Comparison of ENCODE assay signal across 20 cellular contexts in the genomic region with DNA sequence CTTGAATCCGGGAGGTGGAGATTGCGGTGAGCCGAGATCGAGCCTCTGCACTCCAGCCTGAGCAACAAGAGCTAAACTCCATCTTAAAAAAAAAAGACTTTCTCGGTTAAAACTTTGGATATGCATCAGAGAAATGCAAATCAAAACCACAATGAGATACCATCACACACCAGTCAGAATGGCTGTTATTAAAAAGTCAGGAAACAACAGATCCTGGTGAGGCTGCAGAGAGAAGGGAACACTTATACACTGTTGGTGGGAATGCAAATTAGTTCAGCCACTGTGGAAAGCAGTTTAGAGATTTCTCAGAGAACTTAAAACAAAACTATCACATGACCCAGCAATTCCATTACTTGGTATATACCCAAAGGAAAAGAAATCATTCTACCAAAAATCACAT.
DNase-seq lines count a peak whose midpoint lies in the region; ATAC-seq, FAIRE-seq and TF ChIP-seq lines count a peak whose summit lies in the region.
"Had no signal": no experiment of that assay in that cellular context is flagged by ENCODE, and none has a peak within 500 bp of the region (broad histone marks: within the 10 kb centered on the region; RNA-seq: fewer than 3 reads in every experiment).

No MANE protein-coding gene starts in this region.

- H2AFZ ChIP-seq in ACC112 (ENCODE audit: low read length, unreplicated experiment) (peak overlapping the region; percentile 41), HepG2 (ENCODE audit: low read length) (no peak overlapping the region)

- no peaks in the 10 kb centered on the region for H3K36me3 ChIP-seq in ACC112 (ENCODE audit: insufficient read depth, low read length)
- H3K36me3 ChIP-seq in HepG2 (replicated peaks in 1 of 2; ENCODE audit: control insufficient read depth in 1 of 2, insufficient read depth in 2 of 2, low read length in 2 of 2) = no peaks in the 10 kb centered on the region
- H3K36me3 ChIP-seq: BLaER1, HAP-1 had no signal

- peaks cover 69% of the 10 kb centered on the region for H3K9me3 ChIP-seq in HepG2 (ENCODE audit: low read length)
- H3K9me3 ChIP-seq: A549, BLaER1, HAP-1 had no signal

- intact Hi-C loops in HepG2 (cut with micrococcal nuclease; ENCODE audit: unreplicated experiment) = no loop called here

- H3K4me3 Mint-ChIP-seq in HFFc6 = peak overlapping the region; percentile 58; the same call in 1 of the 2 replicates
- H3K4me3 Mint-ChIP-seq: CD14-positive monocyte; CD8-positive, alpha-beta T cell had no signal

- no peak overlapping the region for H3K27ac Mint-ChIP-seq in HFFc6
- H3K27ac Mint-ChIP-seq: CD14-positive monocyte; CD8-positive, alpha-beta T cell had no signal

- H3K4me2 ChIP-seq in HepG2 (ENCODE audit: low read depth, low read length) = no peak overlapping the region
- H3K4me2 ChIP-seq: A549, BLaER1 had no signal

- POLR2A ChIA-PET in HepG2 (lab: Yijun Ruan, JAX) = no interaction called here

- H3K27me3 ChIP-seq in ACC112 (ENCODE audit: insufficient read depth, low read length) (no peaks in the 10 kb centered on the region), HepG2 (ENCODE audit: control insufficient read depth in 1 of 2, insufficient read depth in 2 of 2, low read length in 2 of 2) (no peaks in the 10 kb centered on the region)
- H3K27me3 ChIP-seq: BLaER1 had no signal

- 42% methylated on average over 5 of the region's 5 CpGs for WGBS in HepG2 (ENCODE audit: low lambda C conversion rate)

- no peak overlapping the region for H3K9ac ChIP-seq in HepG2 (ENCODE audit: insufficient read depth, low read depth, low read length)
- H3K9ac ChIP-seq: BLaER1 had no signal

- H3K4me3 ChIP-seq in ACC112 (ENCODE audit: low read depth, low read length) (peak overlapping the region; percentile 61), HepG2 (replicated peaks in 1 of 3; ENCODE audit: insufficient read depth in 1 of 3, low read depth in 2 of 3, low read length in 3 of 3) (no peak overlapping the region)
- H3K4me3 ChIP-seq: A549, BLaER1, HAP-1, K562 had no signal

- H3K9me3 Mint-ChIP-seq in HFFc6 = no peaks in the 10 kb centered on the region; the same call in 1 of the 2 replicates
- H3K9me3 Mint-ChIP-seq: CD8-positive, alpha-beta T cell had no signal

- no peak overlapping the region for H3K27ac ChIP-seq in ACC112 (ENCODE audit: low read depth, low read length)
- no peak overlapping the region for H3K27ac ChIP-seq in HepG2 (ENCODE audit: extremely low read length, insufficient read depth, low read length)
- H3K27ac ChIP-seq: 22Rv1, A549, BLaER1, HL-60 had no signal

- H3K27me3 Mint-ChIP-seq in HFFc6 (ENCODE audit: insufficient read depth) = peaks cover 2% of the 10 kb centered on the region

- no peak for TF ChIP-seq EP300 in HepG2 (IDR thresholded peaks at IDR 0.05; ENCODE audit: low read depth in 2 of 2, low read length in 2 of 2)
- no peak for TF ChIP-seq EP300 in HepG2 (CRISPR knock-in tag; IDR thresholded peaks at IDR 0.05; ENCODE audit: borderline replicate concordance)

- peaks cover 7% of the 10 kb centered on the region; the same call in 1 of the 2 replicates for H3K4me1 Mint-ChIP-seq in HFFc6 (ENCODE audit: low read depth)

- no peaks in the 10 kb centered on the region for H4K20me1 ChIP-seq in HepG2 (ENCODE audit: insufficient read depth, low read length)
- H4K20me1 ChIP-seq: BLaER1 had no signal

- BruUV-seq in HepG2 (replicated peaks; lab: Mats Ljungman, UMichigan) = no TSS peak

- FAIRE-seq in HepG2 (lab: Jason Lieb, UNC) = no peak
- FAIRE-seq: A549, GM12892, GM18507, GM19239, K562 had no signal

- H3K4me1 ChIP-seq in ACC112 (ENCODE audit: control insufficient read depth, insufficient read depth, low read length, unreplicated experiment) (no peaks in the 10 kb centered on the region), HepG2 (ENCODE audit: insufficient read depth, low read length) (no peaks in the 10 kb centered on the region)
- H3K4me1 ChIP-seq: A549, BLaER1, HAP-1 had no signal

- CTCF ChIA-PET in HepG2 (lab: Yijun Ruan, JAX; ENCODE audit: low intra/inter-chr PET ratio, low total read pairs) = no interaction called here

- no peak for DNase-seq in HFFc6
- peak; percentile 66 for DNase-seq in RPMI7951 (ENCODE audit: low read depth)
- peak; percentile 70 for DNase-seq in astrocyte of the hippocampus (ENCODE audit: low read depth, low spot score)
- no peak for DNase-seq in activated gamma-delta T cell treated with Interleukin-2 at 50 U/mL for 16 hours
- no peak for DNase-seq in HepG2 (ENCODE audit: low spot score)
- no peak for DNase-seq in activated CD4-positive, CD25-positive, alpha-beta regulatory T cell (lab: John Stamatoyannopoulos, UW)
- DNase-seq: Calu3; CD8-positive, alpha-beta T cell; GDM1 had no signal

- H3K79me2 ChIP-seq in ACC112 (ENCODE audit: control insufficient read depth, insufficient read depth, low read length, unreplicated experiment) (no peaks in the 10 kb centered on the region), HepG2 (ENCODE audit: insufficient read depth, low read length) (no peaks in the 10 kb centered on the region)

- no peak for TF ChIP-seq RAD21 in HepG2 (CRISPR knock-in tag; IDR thresholded peaks at IDR 0.05)

- H3K36me3 Mint-ChIP-seq in HFFc6 (ENCODE audit: low read depth) = no peaks in the 10 kb centered on the region
- H3K36me3 Mint-ChIP-seq: CD14-positive monocyte; CD8-positive, alpha-beta T cell had no signal

- ATAC-seq in HepG2 = no peak
- ATAC-seq: A549; CD8-positive, alpha-beta T cell; K562 had no signal

- TF ChIP-seq CTCF in HFFc6 (IDR thresholded peaks at IDR 0.05) (no peak), HepG2 (CRISPR knock-in tag; IDR thresholded peaks at IDR 0.05) (no peak)

- in situ Hi-C loops in HepG2 (cut with HindIII; ENCODE audit: extremely low pct_ligation_motif_present, low pct_unique_long_range_greater_than_20kb) = no loop called here

- TF ChIP-seq POLR2A in HepG2 (IDR thresholded peaks at IDR 0.05; ENCODE audit: insufficient read depth in 1 of 2, low read depth in 2 of 2, low read length in 2 of 2) = no peak

TF ChIP-seq in HepG2, 621 proteins besides CTCF, POLR2A, EP300 and RAD21:
- TF ChIP-seq ZNF180 (CRISPR knock-in tag; IDR thresholded peaks at IDR 0.05; ENCODE audit: borderline replicate concordance, low read depth) (no peak), HHEX (CRISPR knock-in tag; IDR thresholded peaks at IDR 0.05) (no peak), GPN1 (CRISPR knock-in tag; IDR thresholded peaks at IDR 0.05; ENCODE audit: borderline replicate concordance) (no peak), SOX6 (IDR thresholded peaks at IDR 0.05) (no peak), SOX6 (CRISPR knock-in tag; IDR thresholded peaks at IDR 0.05) (no peak), ZNF256 (CRISPR knock-in tag; conservative IDR thresholded peaks at IDR 0.05) (no peak), ZNF446 (CRISPR knock-in tag; IDR thresholded peaks at IDR 0.05) (no peak), ONECUT2 (CRISPR knock-in tag; IDR thresholded peaks at IDR 0.05) (no peak), RFXAP (CRISPR knock-in tag; IDR thresholded peaks at IDR 0.05; ENCODE audit: borderline replicate concordance) (no peak), NFE2 (CRISPR knock-in tag; IDR thresholded peaks at IDR 0.05) (no peak), ZNF350 (CRISPR knock-in tag; IDR thresholded peaks at IDR 0.05; ENCODE audit: borderline replicate concordance, low read depth) (no peak)
- TF ChIP-seq, protein P1, sequence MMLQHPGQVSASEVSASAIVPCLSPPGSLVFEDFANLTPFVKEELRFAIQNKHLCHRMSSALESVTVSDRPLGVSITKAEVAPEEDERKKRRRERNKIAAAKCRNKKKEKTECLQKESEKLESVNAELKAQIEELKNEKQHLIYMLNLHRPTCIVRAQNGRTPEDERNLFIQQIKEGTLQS (CRISPR knock-in tag; IDR thresholded peaks at IDR 0.05) = no peak
- TF ChIP-seq, protein P2, sequence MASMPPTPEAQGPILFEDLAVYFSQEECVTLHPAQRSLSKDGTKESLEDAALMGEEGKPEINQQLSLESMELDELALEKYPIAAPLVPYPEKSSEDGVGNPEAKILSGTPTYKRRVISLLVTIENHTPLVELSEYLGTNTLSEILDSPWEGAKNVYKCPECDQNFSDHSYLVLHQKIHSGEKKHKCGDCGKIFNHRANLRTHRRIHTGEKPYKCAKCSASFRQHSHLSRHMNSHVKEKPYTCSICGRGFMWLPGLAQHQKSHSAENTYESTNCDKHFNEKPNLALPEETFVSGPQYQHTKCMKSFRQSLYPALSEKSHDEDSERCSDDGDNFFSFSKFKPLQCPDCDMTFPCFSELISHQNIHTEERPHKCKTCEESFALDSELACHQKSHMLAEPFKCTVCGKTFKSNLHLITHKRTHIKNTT (CRISPR knock-in tag; IDR thresholded peaks at IDR 0.05) = no peak
- TF ChIP-seq, protein P3, sequence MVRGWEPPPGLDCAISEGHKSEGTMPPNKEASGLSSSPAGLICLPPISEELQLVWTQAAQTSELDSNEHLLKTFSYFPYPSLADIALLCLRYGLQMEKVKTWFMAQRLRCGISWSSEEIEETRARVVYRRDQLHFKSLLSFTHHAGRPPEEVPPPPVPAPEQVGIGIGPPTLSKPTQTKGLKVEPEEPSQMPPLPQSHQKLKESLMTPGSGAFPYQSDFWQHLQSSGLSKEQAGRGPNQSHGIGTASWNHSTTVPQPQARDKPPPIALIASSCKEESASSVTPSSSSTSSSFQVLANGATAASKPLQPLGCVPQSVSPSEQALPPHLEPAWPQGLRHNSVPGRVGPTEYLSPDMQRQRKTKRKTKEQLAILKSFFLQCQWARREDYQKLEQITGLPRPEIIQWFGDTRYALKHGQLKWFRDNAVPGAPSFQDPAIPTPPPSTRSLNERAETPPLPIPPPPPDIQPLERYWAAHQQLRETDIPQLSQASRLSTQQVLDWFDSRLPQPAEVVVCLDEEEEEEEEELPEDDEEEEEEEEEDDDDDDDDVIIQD (CRISPR knock-in tag; IDR thresholded peaks at IDR 0.05; ENCODE audit: low read depth) = no peak

Comparison
In these comparisons a context has a peak if more than half of its experiments do, and no peak if none do; other contexts are left out.
1. DNase-seq: peak in RPMI7951 (single experiment) and astrocyte of the hippocampus (single experiment); none in HFFc6 (single experiment), activated gamma-delta T cell treated with Interleukin-2 at 50 U/mL for 16 hours (single experiment), HepG2 (single experiment) and activated CD4-positive, CD25-positive, alpha-beta regulatory T cell (0 of 4).